In genomic region chr6:25250878-25251277, GRCh38 we compare ENCODE assay signal across 9 cellular contexts. TPM values are rescaled to one million over a fixed set of nuclear protein-coding genes. Genes with fewer than 3 reads are reported as not detected.
A peak's percentile ranks its signal among the peaks of the same experiment; 100 is the strongest.
DNase-seq lines count a peak whose midpoint lies in the region; ATAC-seq, FAIRE-seq and TF ChIP-seq lines count a peak whose summit lies in the region.
"Had no signal": no experiment of that assay in that cellular context is flagged by ENCODE, and none has a peak within 500 bp of the region (broad histone marks: within the 10 kb centered on the region; RNA-seq: fewer than 3 reads in every experiment).

No MANE protein-coding gene starts in this region.

- WGBS in transverse colon (ENCODE audit: low coverage in 1 of 2), 2 donors = 71% methylated on average over 5 of the region's 5 CpGs; no CpG with 5 or more reads in 1 of the 2 donors

- in situ Hi-C loops in transverse colon (cut with MboI; ENCODE audit: low pct_ligation_motif_present in 1 of 4, low pct_unique_long_range_greater_than_20kb in 1 of 4, low sequenced_read_pairs in 3 of 4) = loop anchor here in 1 of 4 donors (25.0 kb wide), 1 partner anchor 336 kb away; no protein-coding TSS in a partner anchor

- H3K36me3 ChIP-seq in KMS-11 (ENCODE audit: insufficient read depth) (no peaks in the 10 kb centered on the region), transverse colon (no peaks in the 10 kb centered on the region)

- H3K9ac ChIP-seq in KMS-11 = no peak overlapping the region

- H3K4me3 ChIP-seq in KMS-11 (IDR thresholded peaks at IDR 0.05; ENCODE audit: insufficient read depth, low read depth, low read length) = no peak overlapping the region
- H3K4me3 ChIP-seq in transverse colon = no peak overlapping the region
- H3K4me3 ChIP-seq: dorsolateral prefrontal cortex had no signal

- no peaks in the 10 kb centered on the region for H4K20me1 ChIP-seq in KMS-11 (ENCODE audit: insufficient read depth)

- no peak for TF ChIP-seq POLR2A in GM12891 (IDR thresholded peaks at IDR 0.05; ENCODE audit: low read depth, low read length)
- TF ChIP-seq POLR2A in transverse colon (IDR thresholded peaks at IDR 0.05) = no peak

- peak overlapping the region; percentile 10; the same call in 1 of the 2 replicates for H3K27ac ChIP-seq in KMS-11
- H3K27ac ChIP-seq in foreskin keratinocyte = peak overlapping the region; percentile 93
- H3K27ac ChIP-seq in transverse colon = no peak overlapping the region
- H3K27ac ChIP-seq: dorsolateral prefrontal cortex had no signal

- peak; percentile 78 for ATAC-seq in GM21390 (IDR thresholded peaks at IDR 0.05; ENCODE audit: unreplicated experiment)
- peak; percentile 95 for ATAC-seq in foreskin keratinocyte

- DNase-seq in GM12891 (ENCODE audit: insufficient read length, low spot score) (no peak), foreskin keratinocyte (peak; percentile 92 to 96), COLO668 (lab: John Stamatoyannopoulos, UW; ENCODE audit: unreplicated experiment) (no peak), CD1c-positive myeloid dendritic cell (ENCODE audit: extremely low spot score) (no peak), transverse colon (no peak), NK-92 (lab: John Stamatoyannopoulos, UW; ENCODE audit: unreplicated experiment) (no peak)
- DNase-seq: dorsolateral prefrontal cortex had no signal

- H3K79me2 ChIP-seq in KMS-11 (ENCODE audit: insufficient read depth, low read depth) = no peaks in the 10 kb centered on the region

- TF ChIP-seq CTCF in KMS-11 (conservative IDR thresholded peaks at IDR 0.05; ENCODE audit: low read depth, low read length) (no peak), foreskin keratinocyte (conservative IDR thresholded peaks at IDR 0.05) (no peak), transverse colon (IDR thresholded peaks at IDR 0.05) (no peak)

- H3K4me2 ChIP-seq in KMS-11 = peak overlapping the region; percentile 30

- TF ChIP-seq EP300 in transverse colon (IDR thresholded peaks at IDR 0.05; ENCODE audit: low read depth) = no peak

- peak overlapping the region; percentile 40; the same call in 1 of the 2 replicates for H2AFZ ChIP-seq in KMS-11 (ENCODE audit: low read depth)

- no peaks in the 10 kb centered on the region for H3K27me3 ChIP-seq in KMS-11 (ENCODE audit: insufficient read depth, low read depth)
- H3K27me3 ChIP-seq in foreskin keratinocyte = no peaks in the 10 kb centered on the region
- H3K27me3 ChIP-seq in transverse colon = no peaks in the 10 kb centered on the region

- intact Hi-C loops in transverse colon (cut with DNase I; ENCODE audit: low total_unique reads) = no loop called here

- FAIRE-seq in GM12891 (lab: Jason Lieb, UNC) = peak; percentile 56

- H3K4me1 ChIP-seq in KMS-11 (ENCODE audit: low read depth, poor library complexity, severe bottlenecking) = peaks cover 13% of the 10 kb centered on the region
- H3K4me1 ChIP-seq in foreskin keratinocyte = peaks cover 20% of the 10 kb centered on the region
- no peaks in the 10 kb centered on the region for H3K4me1 ChIP-seq in transverse colon

- no peaks in the 10 kb centered on the region for H3K9me3 ChIP-seq in transverse colon

TF ChIP-seq in GM12891, 5 proteins besides CTCF, POLR2A, EP300 and RAD21:
- TF ChIP-seq PAX5 (IDR thresholded peaks at IDR 0.05; ENCODE audit: insufficient read depth, low read length, severe bottlenecking) (no peak), POU2F2 (IDR thresholded peaks at IDR 0.05; ENCODE audit: low read depth, low read length) (no peak), TAF1 (IDR thresholded peaks at IDR 0.05; ENCODE audit: low read depth, low read length) (no peak), SPI1 (IDR thresholded peaks at IDR 0.05; ENCODE audit: low read depth, low read length) (no peak), POLR2AphosphoS5 (IDR thresholded peaks at IDR 0.05; ENCODE audit: low read depth, low read length) (no peak)

RNA-seq across cellular contexts. Expression of gene CARMIL1, which starts 28.3 kb away (rescaled TPM):
- 0.26 TPM for polyA plus RNA-seq in GM12891 (2012; ENCODE audit: low read depth, missing spikeins)
- total RNA-seq in foreskin keratinocyte (24.8 and 25.2 TPM in 2 replicates), transverse colon (10 to 100 TPM; 25.1 to 93.5 (median 61.0) TPM)
- polyA plus RNA-seq in foreskin keratinocyte = 12.7 and 13.5 TPM in 2 replicates

Comparison
In these comparisons a context has a peak if more than half of its experiments do, and no peak if none do; other contexts are left out.
1. DNase-seq: peak in foreskin keratinocyte (2 of 2); none in GM12891 (single experiment), COLO668 (single experiment), CD1c-positive myeloid dendritic cell (single experiment), transverse colon (single experiment) and NK-92 (single experiment).
2. H3K27ac ChIP-seq: peak in KMS-11 (single experiment) and foreskin keratinocyte (single experiment); none in transverse colon (0 of 4).